1 cellular context compared by ENCODE assay signal in the genomic region with DNA sequence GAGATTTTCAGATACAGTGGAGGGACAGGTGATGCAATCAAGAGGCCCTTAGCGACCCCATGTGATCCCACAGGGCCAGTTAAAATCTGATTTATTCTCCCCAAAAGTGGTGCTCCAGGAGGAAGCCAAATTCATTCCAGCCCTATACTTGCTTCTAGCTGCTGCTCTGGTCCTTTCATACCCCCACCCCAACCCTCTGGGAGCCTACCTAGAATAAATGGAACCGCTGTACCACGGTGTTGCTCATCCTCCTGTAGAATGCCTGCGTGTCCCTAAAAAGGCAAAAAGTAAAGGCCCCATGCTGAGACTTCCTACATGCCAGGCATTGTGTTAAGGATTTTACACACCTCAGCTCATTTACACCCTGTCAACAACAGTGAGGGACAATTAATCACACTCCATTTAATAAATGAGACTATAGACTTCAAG.
TF ChIP-seq lines count a peak whose summit lies in the region.

No MANE protein-coding gene starts in this region.

TF ChIP-seq in HEK293, 187 proteins besides CTCF, POLR2A, EP300 and RAD21 (continues in another document):
- no peak for TF ChIP-seq ZNF561 (tag by site-specific recombination; IDR thresholded peaks at IDR 0.05; ENCODE audit: borderline replicate concordance)
- TF ChIP-seq, protein P1, sequence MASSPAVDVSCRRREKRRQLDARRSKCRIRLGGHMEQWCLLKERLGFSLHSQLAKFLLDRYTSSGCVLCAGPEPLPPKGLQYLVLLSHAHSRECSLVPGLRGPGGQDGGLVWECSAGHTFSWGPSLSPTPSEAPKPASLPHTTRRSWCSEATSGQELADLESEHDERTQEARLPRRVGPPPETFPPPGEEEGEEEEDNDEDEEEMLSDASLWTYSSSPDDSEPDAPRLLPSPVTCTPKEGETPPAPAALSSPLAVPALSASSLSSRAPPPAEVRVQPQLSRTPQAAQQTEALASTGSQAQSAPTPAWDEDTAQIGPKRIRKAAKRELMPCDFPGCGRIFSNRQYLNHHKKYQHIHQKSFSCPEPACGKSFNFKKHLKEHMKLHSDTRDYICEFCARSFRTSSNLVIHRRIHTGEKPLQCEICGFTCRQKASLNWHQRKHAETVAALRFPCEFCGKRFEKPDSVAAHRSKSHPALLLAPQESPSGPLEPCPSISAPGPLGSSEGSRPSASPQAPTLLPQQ (tag by site-specific recombination; IDR thresholded peaks at IDR 0.05): no peak
- TF ChIP-seq ZNF169 (tag by site-specific recombination; IDR thresholded peaks at IDR 0.05): no peak
- no peak for TF ChIP-seq KLF7 (tag by site-specific recombination; IDR thresholded peaks at IDR 0.05; ENCODE audit: borderline replicate concordance)
- no peak for TF ChIP-seq ZNF341 (tag by site-specific recombination; IDR thresholded peaks at IDR 0.05; ENCODE audit: low read depth)
- TF ChIP-seq OSR2 (tag by site-specific recombination; IDR thresholded peaks at IDR 0.05): peak; percentile 83
- no peak for TF ChIP-seq ZNF791 (tag by site-specific recombination; IDR thresholded peaks at IDR 0.05)
- TF ChIP-seq ZNF488 (tag by site-specific recombination; IDR thresholded peaks at IDR 0.05): peak; percentile 64; the same call in 1 of the 2 replicates
- TF ChIP-seq ZBTB48 (tag by site-specific recombination; IDR thresholded peaks at IDR 0.05): no peak
- no peak for TF ChIP-seq ZNF10 (tag by site-specific recombination; IDR thresholded peaks at IDR 0.05)
- TF ChIP-seq ZNF707 (tag by site-specific recombination; IDR thresholded peaks at IDR 0.05): no peak
- no peak for TF ChIP-seq ZNF324 (tag by site-specific recombination; IDR thresholded peaks at IDR 0.05)
- no peak for TF ChIP-seq ZNF223 (tag by site-specific recombination; IDR thresholded peaks at IDR 0.05)
- TF ChIP-seq, protein P2, sequence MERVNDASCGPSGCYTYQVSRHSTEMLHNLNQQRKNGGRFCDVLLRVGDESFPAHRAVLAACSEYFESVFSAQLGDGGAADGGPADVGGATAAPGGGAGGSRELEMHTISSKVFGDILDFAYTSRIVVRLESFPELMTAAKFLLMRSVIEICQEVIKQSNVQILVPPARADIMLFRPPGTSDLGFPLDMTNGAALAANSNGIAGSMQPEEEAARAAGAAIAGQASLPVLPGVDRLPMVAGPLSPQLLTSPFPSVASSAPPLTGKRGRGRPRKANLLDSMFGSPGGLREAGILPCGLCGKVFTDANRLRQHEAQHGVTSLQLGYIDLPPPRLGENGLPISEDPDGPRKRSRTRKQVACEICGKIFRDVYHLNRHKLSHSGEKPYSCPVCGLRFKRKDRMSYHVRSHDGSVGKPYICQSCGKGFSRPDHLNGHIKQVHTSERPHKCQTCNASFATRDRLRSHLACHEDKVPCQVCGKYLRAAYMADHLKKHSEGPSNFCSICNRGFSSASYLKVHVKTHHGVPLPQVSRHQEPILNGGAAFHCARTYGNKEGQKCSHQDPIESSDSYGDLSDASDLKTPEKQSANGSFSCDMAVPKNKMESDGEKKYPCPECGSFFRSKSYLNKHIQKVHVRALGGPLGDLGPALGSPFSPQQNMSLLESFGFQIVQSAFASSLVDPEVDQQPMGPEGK (tag by site-specific recombination; IDR thresholded peaks at IDR 0.05): peak; percentile 19; the same call in 1 of the 2 replicates
- peak; percentile 79 for TF ChIP-seq IKZF3 (tag by site-specific recombination; IDR thresholded peaks at IDR 0.05)
- peak; percentile 8; the same call in 1 of the 2 replicates for TF ChIP-seq PRDM10 (tag by site-specific recombination; IDR thresholded peaks at IDR 0.05)
- no peak for TF ChIP-seq ZNF549 (tag by site-specific recombination; IDR thresholded peaks at IDR 0.05)
- no peak for TF ChIP-seq ZNF280C (tag by site-specific recombination; IDR thresholded peaks at IDR 0.05)
- TF ChIP-seq ZNF600 (tag by site-specific recombination; IDR thresholded peaks at IDR 0.05): 0 out of 2 replicates have a peak, but pooled peaks have one; percentile 18
- TF ChIP-seq ZNF274 (IDR thresholded peaks at IDR 0.05; ENCODE audit: low read length): no peak
- TF ChIP-seq ZNF274 (tag by site-specific recombination; IDR thresholded peaks at IDR 0.05; ENCODE audit: borderline replicate concordance): no peak
- peak; percentile 99 for TF ChIP-seq FEZF1 (tag by site-specific recombination; IDR thresholded peaks at IDR 0.05)
- peak; percentile 76 for TF ChIP-seq ZNF335 (tag by site-specific recombination; conservative IDR thresholded peaks at IDR 0.05)
- TF ChIP-seq ZNF221 (tag by site-specific recombination; IDR thresholded peaks at IDR 0.05; ENCODE audit: borderline replicate concordance): no peak
- TF ChIP-seq ZNF132 (tag by site-specific recombination; IDR thresholded peaks at IDR 0.05; ENCODE audit: borderline replicate concordance): no peak
- TF ChIP-seq INSM2 (tag by site-specific recombination; IDR thresholded peaks at IDR 0.05): no peak
- no peak for TF ChIP-seq ZNF558 (tag by site-specific recombination; IDR thresholded peaks at IDR 0.05)
- peak; percentile 77 for TF ChIP-seq ZBTB8A (tag by site-specific recombination; IDR thresholded peaks at IDR 0.05)
- peak; percentile 77 for TF ChIP-seq ZNF843 (tag by site-specific recombination; IDR thresholded peaks at IDR 0.05)
- TF ChIP-seq BCL6B (tag by site-specific recombination; IDR thresholded peaks at IDR 0.05): peak; percentile 66
- no peak for TF ChIP-seq ZNF426 (tag by site-specific recombination; IDR thresholded peaks at IDR 0.05)
- peak; percentile 97 for TF ChIP-seq GLIS1 (tag by site-specific recombination; IDR thresholded peaks at IDR 0.05)
- TF ChIP-seq MYNN (tag by site-specific recombination; IDR thresholded peaks at IDR 0.05; ENCODE audit: borderline replicate concordance): no peak
- no peak for TF ChIP-seq ZNF211 (tag by site-specific recombination; IDR thresholded peaks at IDR 0.05; ENCODE audit: low read depth)
- no peak for TF ChIP-seq ZNF121 (tag by site-specific recombination; IDR thresholded peaks at IDR 0.05)
- peak; percentile 73; the same call in 1 of the 2 replicates for TF ChIP-seq SCRT1 (tag by site-specific recombination; IDR thresholded peaks at IDR 0.05; ENCODE audit: borderline replicate concordance)
- no peak for TF ChIP-seq ZSCAN23 (tag by site-specific recombination; IDR thresholded peaks at IDR 0.05)
- TF ChIP-seq ZNF354C (tag by site-specific recombination; IDR thresholded peaks at IDR 0.05; ENCODE audit: borderline replicate concordance, low read depth): no peak
- TF ChIP-seq ZNF670 (tag by site-specific recombination; IDR thresholded peaks at IDR 0.05; ENCODE audit: low read depth): no peak
- no peak for TF ChIP-seq ZNF510 (tag by site-specific recombination; IDR thresholded peaks at IDR 0.05; ENCODE audit: insufficient replicate concordance)
- no peak for TF ChIP-seq GLI4 (tag by site-specific recombination; IDR thresholded peaks at IDR 0.05)
- no peak for TF ChIP-seq ZFHX2 (tag by site-specific recombination; conservative IDR thresholded peaks at IDR 0.05)
- no peak for TF ChIP-seq ZNF701 (tag by site-specific recombination; IDR thresholded peaks at IDR 0.05)
- TF ChIP-seq ZNF311 (tag by site-specific recombination; IDR thresholded peaks at IDR 0.05; ENCODE audit: borderline replicate concordance): no peak
- TF ChIP-seq KLF8 (tag by site-specific recombination; IDR thresholded peaks at IDR 0.05): no peak
- TF ChIP-seq ZNF157 (tag by site-specific recombination; IDR thresholded peaks at IDR 0.05): no peak
- TF ChIP-seq HOXA7 (CRISPR knock-in tag; IDR thresholded peaks at IDR 0.05; ENCODE audit: borderline replicate concordance): no peak
- no peak for TF ChIP-seq EGR2 (tag by site-specific recombination; IDR thresholded peaks at IDR 0.05; ENCODE audit: low read depth)
- no peak for TF ChIP-seq SALL2 (tag by site-specific recombination; IDR thresholded peaks at IDR 0.05; ENCODE audit: borderline replicate concordance)
- TF ChIP-seq ZIC2 (tag by site-specific recombination; IDR thresholded peaks at IDR 0.05): peak; percentile 88
- no peak for TF ChIP-seq HIC1 (tag by site-specific recombination; IDR thresholded peaks at IDR 0.05)
- no peak for TF ChIP-seq ZFP3 (tag by site-specific recombination; IDR thresholded peaks at IDR 0.05; ENCODE audit: low read depth)
- TF ChIP-seq ZNF112 (tag by site-specific recombination; IDR thresholded peaks at IDR 0.05): no peak
- TF ChIP-seq RBAK (tag by site-specific recombination; IDR thresholded peaks at IDR 0.05): no peak
- no peak for TF ChIP-seq ZNF548 (tag by site-specific recombination; IDR thresholded peaks at IDR 0.05)
- no peak for TF ChIP-seq ZNF473 (tag by site-specific recombination; IDR thresholded peaks at IDR 0.05)
